Comparison of ENCODE assay signal across 2 cellular contexts in genomic region chr1:2476066-2476999, GRCh38.
TF ChIP-seq lines count a peak whose summit lies in the region.

A gene with protein sequence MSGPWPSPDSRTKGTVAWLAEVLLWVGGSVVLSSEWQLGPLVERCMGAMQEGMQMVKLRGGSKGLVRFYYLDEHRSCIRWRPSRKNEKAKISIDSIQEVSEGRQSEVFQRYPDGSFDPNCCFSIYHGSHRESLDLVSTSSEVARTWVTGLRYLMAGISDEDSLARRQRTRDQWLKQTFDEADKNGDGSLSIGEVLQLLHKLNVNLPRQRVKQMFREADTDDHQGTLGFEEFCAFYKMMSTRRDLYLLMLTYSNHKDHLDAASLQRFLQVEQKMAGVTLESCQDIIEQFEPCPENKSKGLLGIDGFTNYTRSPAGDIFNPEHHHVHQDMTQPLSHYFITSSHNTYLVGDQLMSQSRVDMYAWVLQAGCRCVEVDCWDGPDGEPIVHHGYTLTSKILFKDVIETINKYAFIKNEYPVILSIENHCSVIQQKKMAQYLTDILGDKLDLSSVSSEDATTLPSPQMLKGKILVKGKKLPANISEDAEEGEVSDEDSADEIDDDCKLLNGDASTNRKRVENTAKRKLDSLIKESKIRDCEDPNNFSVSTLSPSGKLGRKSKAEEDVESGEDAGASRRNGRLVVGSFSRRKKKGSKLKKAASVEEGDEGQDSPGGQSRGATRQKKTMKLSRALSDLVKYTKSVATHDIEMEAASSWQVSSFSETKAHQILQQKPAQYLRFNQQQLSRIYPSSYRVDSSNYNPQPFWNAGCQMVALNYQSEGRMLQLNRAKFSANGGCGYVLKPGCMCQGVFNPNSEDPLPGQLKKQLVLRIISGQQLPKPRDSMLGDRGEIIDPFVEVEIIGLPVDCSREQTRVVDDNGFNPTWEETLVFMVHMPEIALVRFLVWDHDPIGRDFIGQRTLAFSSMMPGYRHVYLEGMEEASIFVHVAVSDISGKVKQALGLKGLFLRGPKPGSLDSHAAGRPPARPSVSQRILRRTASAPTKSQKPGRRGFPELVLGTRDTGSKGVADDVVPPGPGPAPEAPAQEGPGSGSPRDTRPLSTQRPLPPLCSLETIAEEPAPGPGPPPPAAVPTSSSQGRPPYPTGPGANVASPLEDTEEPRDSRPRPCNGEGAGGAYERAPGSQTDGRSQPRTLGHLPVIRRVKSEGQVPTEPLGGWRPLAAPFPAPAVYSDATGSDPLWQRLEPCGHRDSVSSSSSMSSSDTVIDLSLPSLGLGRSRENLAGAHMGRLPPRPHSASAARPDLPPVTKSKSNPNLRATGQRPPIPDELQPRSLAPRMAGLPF (N-terminal part only) (plus strand): TSS chr1:2476289. CDS start chr1:2476589, 300 bp downstream.

TF ChIP-seq in H1, 55 proteins besides CTCF, POLR2A, EP300 and RAD21:
- no peak for TF ChIP-seq SIRT6 (IDR thresholded peaks at IDR 0.05; ENCODE audit: low read length)
- no peak for TF ChIP-seq BACH1 (IDR thresholded peaks at IDR 0.05; ENCODE audit: low read length)
- TF ChIP-seq SIX5 (IDR thresholded peaks at IDR 0.05; ENCODE audit: low read depth, low read length): no peak
- no peak for TF ChIP-seq CHD1 (IDR thresholded peaks at IDR 0.05; ENCODE audit: low read depth, low read length)
- no peak for TF ChIP-seq JUN (IDR thresholded peaks at IDR 0.05; ENCODE audit: low read depth, low read length)

TF ChIP-seq in HEK293T, 16 proteins besides CTCF, POLR2A, EP300 and RAD21:
- no peak for TF ChIP-seq FOXA1 (IDR thresholded peaks at IDR 0.05)
- TF ChIP-seq NFRKB (IDR thresholded peaks at IDR 0.05): no peak
- TF ChIP-seq ARNT (IDR thresholded peaks at IDR 0.05): no peak
- TF ChIP-seq SUZ12 (IDR thresholded peaks at IDR 0.05): no peak
- TF ChIP-seq BHLHE40 (IDR thresholded peaks at IDR 0.05; ENCODE audit: borderline replicate concordance): no peak
- TF ChIP-seq FOXK2 (IDR thresholded peaks at IDR 0.05): no peak
- no peak for TF ChIP-seq PKNOX1 (IDR thresholded peaks at IDR 0.05)
- TF ChIP-seq ELF4 (IDR thresholded peaks at IDR 0.05): no peak
- TF ChIP-seq ZNF384 (IDR thresholded peaks at IDR 0.05): no peak
- no peak for TF ChIP-seq FOXM1 (IDR thresholded peaks at IDR 0.05; ENCODE audit: borderline replicate concordance)
- TF ChIP-seq LEF1 (IDR thresholded peaks at IDR 0.05; ENCODE audit: borderline replicate concordance): no peak
- TF ChIP-seq SP1 (IDR thresholded peaks at IDR 0.05): no peak
- TF ChIP-seq CTBP1 (IDR thresholded peaks at IDR 0.05; ENCODE audit: borderline replicate concordance): no peak
- no peak for TF ChIP-seq TARDBP (IDR thresholded peaks at IDR 0.05)
- TF ChIP-seq HDGF (IDR thresholded peaks at IDR 0.05; ENCODE audit: borderline replicate concordance): no peak
- TF ChIP-seq L3MBTL2 (conservative IDR thresholded peaks at IDR 0.05): no peak
